ENCODE assay signal across 1 cellular context in the genomic region with DNA sequence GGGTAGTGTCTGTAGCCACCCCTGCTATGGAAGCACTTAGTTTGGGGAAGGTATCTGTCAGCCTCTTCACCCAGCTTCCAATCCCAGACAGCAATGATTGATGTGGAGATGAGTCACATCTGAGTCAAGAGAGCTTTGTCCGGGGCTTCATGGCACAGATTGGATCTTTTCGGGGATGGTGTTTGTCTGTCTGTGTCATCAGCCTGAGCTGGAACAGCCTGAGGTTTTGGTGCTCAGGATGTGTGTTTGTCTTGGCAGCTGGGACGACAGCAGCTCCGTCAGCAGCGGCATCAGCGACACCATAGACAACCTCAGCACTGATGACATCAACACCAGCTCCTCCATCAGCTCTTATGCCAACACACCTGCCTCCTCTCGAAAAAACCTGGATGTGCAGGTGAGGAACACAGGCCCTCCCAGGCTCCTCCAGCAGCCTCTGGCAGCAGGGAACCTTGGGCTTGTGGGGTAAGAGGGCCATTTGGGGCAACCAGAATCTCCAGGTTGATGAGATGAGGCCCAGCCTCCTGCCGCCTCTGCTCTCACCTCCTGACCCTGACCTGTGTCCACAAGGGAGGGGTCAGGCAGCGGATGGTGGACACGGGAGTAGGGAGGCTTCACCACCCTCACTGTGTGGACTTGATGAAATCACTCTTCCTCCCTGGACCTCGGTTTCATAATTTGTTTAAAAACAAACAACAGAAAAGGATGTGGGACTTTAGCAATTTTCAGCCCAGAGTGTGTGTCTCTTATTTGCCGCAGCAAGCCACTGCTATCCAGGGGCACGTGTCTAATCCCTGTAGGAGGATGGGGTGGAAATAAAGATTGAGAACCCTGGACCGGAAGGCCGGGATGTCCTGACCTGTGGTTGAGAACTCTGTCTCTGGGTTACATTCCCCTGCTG.
TF ChIP-seq lines count a peak whose summit lies in the region.

No MANE protein-coding gene starts in this region.

TF ChIP-seq in K562, 482 proteins besides CTCF, POLR2A, EP300 and RAD21 (continued from another document and continues in another):
- TF ChIP-seq, protein P1, sequence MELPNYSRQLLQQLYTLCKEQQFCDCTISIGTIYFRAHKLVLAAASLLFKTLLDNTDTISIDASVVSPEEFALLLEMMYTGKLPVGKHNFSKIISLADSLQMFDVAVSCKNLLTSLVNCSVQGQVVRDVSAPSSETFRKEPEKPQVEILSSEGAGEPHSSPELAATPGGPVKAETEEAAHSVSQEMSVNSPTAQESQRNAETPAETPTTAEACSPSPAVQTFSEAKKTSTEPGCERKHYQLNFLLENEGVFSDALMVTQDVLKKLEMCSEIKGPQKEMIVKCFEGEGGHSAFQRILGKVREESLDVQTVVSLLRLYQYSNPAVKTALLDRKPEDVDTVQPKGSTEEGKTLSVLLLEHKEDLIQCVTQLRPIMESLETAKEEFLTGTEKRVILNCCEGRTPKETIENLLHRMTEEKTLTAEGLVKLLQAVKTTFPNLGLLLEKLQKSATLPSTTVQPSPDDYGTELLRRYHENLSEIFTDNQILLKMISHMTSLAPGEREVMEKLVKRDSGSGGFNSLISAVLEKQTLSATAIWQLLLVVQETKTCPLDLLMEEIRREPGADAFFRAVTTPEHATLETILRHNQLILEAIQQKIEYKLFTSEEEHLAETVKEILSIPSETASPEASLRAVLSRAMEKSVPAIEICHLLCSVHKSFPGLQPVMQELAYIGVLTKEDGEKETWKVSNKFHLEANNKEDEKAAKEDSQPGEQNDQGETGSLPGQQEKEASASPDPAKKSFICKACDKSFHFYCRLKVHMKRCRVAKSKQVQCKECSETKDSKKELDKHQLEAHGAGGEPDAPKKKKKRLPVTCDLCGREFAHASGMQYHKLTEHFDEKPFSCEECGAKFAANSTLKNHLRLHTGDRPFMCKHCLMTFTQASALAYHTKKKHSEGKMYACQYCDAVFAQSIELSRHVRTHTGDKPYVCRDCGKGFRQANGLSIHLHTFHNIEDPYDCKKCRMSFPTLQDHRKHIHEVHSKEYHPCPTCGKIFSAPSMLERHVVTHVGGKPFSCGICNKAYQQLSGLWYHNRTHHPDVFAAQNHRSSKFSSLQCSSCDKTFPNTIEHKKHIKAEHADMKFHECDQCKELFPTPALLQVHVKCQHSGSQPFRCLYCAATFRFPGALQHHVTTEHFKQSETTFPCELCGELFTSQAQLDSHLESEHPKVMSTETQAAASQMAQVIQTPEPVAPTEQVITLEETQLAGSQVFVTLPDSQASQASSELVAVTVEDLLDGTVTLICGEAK (IDR thresholded peaks at IDR 0.05), result no peak
- TF ChIP-seq, protein P1 (CRISPR knock-in tag; IDR thresholded peaks at IDR 0.05), result no peak
- no peak for TF ChIP-seq HMG20A (CRISPR knock-in tag; conservative IDR thresholded peaks at IDR 0.05)
- TF ChIP-seq, protein P2, sequence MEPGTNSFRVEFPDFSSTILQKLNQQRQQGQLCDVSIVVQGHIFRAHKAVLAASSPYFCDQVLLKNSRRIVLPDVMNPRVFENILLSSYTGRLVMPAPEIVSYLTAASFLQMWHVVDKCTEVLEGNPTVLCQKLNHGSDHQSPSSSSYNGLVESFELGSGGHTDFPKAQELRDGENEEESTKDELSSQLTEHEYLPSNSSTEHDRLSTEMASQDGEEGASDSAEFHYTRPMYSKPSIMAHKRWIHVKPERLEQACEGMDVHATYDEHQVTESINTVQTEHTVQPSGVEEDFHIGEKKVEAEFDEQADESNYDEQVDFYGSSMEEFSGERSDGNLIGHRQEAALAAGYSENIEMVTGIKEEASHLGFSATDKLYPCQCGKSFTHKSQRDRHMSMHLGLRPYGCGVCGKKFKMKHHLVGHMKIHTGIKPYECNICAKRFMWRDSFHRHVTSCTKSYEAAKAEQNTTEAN (CRISPR knock-in tag; IDR thresholded peaks at IDR 0.05), result no peak
- no peak for TF ChIP-seq TAF9B (IDR thresholded peaks at IDR 0.05; ENCODE audit: partially characterized antibody)
- no peak for TF ChIP-seq FOXA3 (CRISPR knock-in tag; conservative IDR thresholded peaks at IDR 0.05 in 1 of 2, IDR thresholded peaks at IDR 0.05 in 1 of 2)
- TF ChIP-seq, protein P3, sequence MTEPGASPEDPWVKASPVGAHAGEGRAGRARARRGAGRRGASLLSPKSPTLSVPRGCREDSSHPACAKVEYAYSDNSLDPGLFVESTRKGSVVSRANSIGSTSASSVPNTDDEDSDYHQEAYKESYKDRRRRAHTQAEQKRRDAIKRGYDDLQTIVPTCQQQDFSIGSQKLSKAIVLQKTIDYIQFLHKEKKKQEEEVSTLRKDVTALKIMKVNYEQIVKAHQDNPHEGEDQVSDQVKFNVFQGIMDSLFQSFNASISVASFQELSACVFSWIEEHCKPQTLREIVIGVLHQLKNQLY (CRISPR knock-in tag; conservative IDR thresholded peaks at IDR 0.05), result no peak
- no peak for TF ChIP-seq ESRRB (CRISPR knock-in tag; IDR thresholded peaks at IDR 0.05; ENCODE audit: borderline replicate concordance)
- TF ChIP-seq SNRNP70 (optimal IDR thresholded peaks at IDR 0.05; ENCODE audit: low read depth, low read length), result no peak
- no peak for TF ChIP-seq CBFA2T2 (conservative IDR thresholded peaks at IDR 0.05)
- no peak for TF ChIP-seq ZNF586 (CRISPR knock-in tag; conservative IDR thresholded peaks at IDR 0.05)
- no peak for TF ChIP-seq GATAD2B (IDR thresholded peaks at IDR 0.05; ENCODE audit: borderline replicate concordance)
- no peak for TF ChIP-seq CBX3 (IDR thresholded peaks at IDR 0.05; ENCODE audit: borderline replicate concordance in 1 of 2, low read length in 2 of 2)
- no peak for TF ChIP-seq NR2F6 (CRISPR knock-in tag; IDR thresholded peaks at IDR 0.05)
- TF ChIP-seq, protein P4, sequence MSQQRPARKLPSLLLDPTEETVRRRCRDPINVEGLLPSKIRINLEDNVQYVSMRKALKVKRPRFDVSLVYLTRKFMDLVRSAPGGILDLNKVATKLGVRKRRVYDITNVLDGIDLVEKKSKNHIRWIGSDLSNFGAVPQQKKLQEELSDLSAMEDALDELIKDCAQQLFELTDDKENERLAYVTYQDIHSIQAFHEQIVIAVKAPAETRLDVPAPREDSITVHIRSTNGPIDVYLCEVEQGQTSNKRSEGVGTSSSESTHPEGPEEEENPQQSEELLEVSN (IDR thresholded peaks at IDR 0.05; ENCODE audit: borderline replicate concordance in 1 of 2, extremely low read depth in 1 of 2, insufficient read depth in 1 of 2, insufficient read length in 1 of 2, low read depth in 1 of 2, low read length in 1 of 2, poor library complexity in 1 of 2, severe bottlenecking in 1 of 2), result no peak
- TF ChIP-seq ZNF146 (CRISPR knock-in tag; IDR thresholded peaks at IDR 0.05; ENCODE audit: unreplicated experiment), result no peak
- TF ChIP-seq TARDBP (IDR thresholded peaks at IDR 0.05), result peak; percentile 46; the same call in 1 of the 2 replicates
- TF ChIP-seq, protein P5, sequence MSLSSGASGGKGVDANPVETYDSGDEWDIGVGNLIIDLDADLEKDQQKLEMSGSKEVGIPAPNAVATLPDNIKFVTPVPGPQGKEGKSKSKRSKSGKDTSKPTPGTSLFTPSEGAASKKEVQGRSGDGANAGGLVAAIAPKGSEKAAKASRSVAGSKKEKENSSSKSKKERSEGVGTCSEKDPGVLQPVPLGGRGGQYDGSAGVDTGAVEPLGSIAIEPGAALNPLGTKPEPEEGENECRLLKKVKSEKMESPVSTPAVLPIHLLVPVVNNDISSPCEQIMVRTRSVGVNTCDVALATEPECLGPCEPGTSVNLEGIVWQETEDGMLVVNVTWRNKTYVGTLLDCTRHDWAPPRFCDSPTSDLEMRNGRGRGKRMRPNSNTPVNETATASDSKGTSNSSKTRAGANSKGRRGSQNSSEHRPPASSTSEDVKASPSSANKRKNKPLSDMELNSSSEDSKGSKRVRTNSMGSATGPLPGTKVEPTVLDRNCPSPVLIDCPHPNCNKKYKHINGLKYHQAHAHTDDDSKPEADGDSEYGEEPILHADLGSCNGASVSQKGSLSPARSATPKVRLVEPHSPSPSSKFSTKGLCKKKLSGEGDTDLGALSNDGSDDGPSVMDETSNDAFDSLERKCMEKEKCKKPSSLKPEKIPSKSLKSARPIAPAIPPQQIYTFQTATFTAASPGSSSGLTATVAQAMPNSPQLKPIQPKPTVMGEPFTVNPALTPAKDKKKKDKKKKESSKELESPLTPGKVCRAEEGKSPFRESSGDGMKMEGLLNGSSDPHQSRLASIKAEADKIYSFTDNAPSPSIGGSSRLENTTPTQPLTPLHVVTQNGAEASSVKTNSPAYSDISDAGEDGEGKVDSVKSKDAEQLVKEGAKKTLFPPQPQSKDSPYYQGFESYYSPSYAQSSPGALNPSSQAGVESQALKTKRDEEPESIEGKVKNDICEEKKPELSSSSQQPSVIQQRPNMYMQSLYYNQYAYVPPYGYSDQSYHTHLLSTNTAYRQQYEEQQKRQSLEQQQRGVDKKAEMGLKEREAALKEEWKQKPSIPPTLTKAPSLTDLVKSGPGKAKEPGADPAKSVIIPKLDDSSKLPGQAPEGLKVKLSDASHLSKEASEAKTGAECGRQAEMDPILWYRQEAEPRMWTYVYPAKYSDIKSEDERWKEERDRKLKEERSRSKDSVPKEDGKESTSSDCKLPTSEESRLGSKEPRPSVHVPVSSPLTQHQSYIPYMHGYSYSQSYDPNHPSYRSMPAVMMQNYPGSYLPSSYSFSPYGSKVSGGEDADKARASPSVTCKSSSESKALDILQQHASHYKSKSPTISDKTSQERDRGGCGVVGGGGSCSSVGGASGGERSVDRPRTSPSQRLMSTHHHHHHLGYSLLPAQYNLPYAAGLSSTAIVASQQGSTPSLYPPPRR (CRISPR knock-in tag; IDR thresholded peaks at IDR 0.05; ENCODE audit: borderline replicate concordance), result no peak
- no peak for TF ChIP-seq TFAM (CRISPR knock-in tag; conservative IDR thresholded peaks at IDR 0.05)
- TF ChIP-seq, protein P6, sequence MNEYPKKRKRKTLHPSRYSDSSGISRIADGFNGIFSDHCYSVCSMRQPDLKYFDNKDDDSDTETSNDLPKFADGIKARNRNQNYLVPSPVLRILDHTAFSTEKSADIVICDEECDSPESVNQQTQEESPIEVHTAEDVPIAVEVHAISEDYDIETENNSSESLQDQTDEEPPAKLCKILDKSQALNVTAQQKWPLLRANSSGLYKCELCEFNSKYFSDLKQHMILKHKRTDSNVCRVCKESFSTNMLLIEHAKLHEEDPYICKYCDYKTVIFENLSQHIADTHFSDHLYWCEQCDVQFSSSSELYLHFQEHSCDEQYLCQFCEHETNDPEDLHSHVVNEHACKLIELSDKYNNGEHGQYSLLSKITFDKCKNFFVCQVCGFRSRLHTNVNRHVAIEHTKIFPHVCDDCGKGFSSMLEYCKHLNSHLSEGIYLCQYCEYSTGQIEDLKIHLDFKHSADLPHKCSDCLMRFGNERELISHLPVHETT (CRISPR knock-in tag; conservative IDR thresholded peaks at IDR 0.05 in 1 of 2, IDR thresholded peaks at IDR 0.05 in 1 of 2), result no peak
- TF ChIP-seq NELFE (IDR thresholded peaks at IDR 0.05; ENCODE audit: insufficient read depth, insufficient read length), result no peak
- TF ChIP-seq CTBP1 (IDR thresholded peaks at IDR 0.05; ENCODE audit: borderline replicate concordance), result peak; percentile 99
- TF ChIP-seq ZNF41 (CRISPR knock-in tag; conservative IDR thresholded peaks at IDR 0.05), result no peak
- no peak for TF ChIP-seq KLF13 (tag; IDR thresholded peaks at IDR 0.05; ENCODE audit: borderline replicate concordance, low read depth)
- TF ChIP-seq JUNB (CRISPR knock-in tag; conservative IDR thresholded peaks at IDR 0.05), result peak; percentile 62; the same call in 1 of the 2 replicates
- TF ChIP-seq MTA3 (IDR thresholded peaks at IDR 0.05; ENCODE audit: borderline replicate concordance), result peak; percentile 25; the same call in 1 of the 2 replicates
- no peak for TF ChIP-seq STAT5A (IDR thresholded peaks at IDR 0.05; ENCODE audit: borderline replicate concordance, low read length)
- TF ChIP-seq FOS (IDR thresholded peaks at IDR 0.05; ENCODE audit: extremely low read depth, insufficient read length), result peak; percentile 54
- no peak for TF ChIP-seq MAFK (IDR thresholded peaks at IDR 0.05; ENCODE audit: low read length)
- TF ChIP-seq CREB1 (IDR thresholded peaks at IDR 0.05), result 0 out of 2 replicates have a peak, but pooled peaks have one; percentile 17
- peak; percentile 35; the same call in 1 of the 2 replicates for TF ChIP-seq CREB1 (CRISPR knock-in tag; IDR thresholded peaks at IDR 0.05)
- no peak for TF ChIP-seq ERF (CRISPR knock-in tag; IDR thresholded peaks at IDR 0.05)
- TF ChIP-seq SAP30 (IDR thresholded peaks at IDR 0.05; ENCODE audit: borderline replicate concordance, insufficient read depth, low read depth, low read length, poor library complexity, severe bottlenecking), result no peak
- no peak for TF ChIP-seq MTF1 (CRISPR knock-in tag; IDR thresholded peaks at IDR 0.05; ENCODE audit: borderline replicate concordance)
- TF ChIP-seq, protein P7, sequence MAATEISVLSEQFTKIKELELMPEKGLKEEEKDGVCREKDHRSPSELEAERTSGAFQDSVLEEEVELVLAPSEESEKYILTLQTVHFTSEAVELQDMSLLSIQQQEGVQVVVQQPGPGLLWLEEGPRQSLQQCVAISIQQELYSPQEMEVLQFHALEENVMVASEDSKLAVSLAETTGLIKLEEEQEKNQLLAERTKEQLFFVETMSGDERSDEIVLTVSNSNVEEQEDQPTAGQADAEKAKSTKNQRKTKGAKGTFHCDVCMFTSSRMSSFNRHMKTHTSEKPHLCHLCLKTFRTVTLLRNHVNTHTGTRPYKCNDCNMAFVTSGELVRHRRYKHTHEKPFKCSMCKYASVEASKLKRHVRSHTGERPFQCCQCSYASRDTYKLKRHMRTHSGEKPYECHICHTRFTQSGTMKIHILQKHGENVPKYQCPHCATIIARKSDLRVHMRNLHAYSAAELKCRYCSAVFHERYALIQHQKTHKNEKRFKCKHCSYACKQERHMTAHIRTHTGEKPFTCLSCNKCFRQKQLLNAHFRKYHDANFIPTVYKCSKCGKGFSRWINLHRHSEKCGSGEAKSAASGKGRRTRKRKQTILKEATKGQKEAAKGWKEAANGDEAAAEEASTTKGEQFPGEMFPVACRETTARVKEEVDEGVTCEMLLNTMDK (IDR thresholded peaks at IDR 0.05; ENCODE audit: borderline replicate concordance, insufficient read depth, low read depth, low read length, poor library complexity, severe bottlenecking), result no peak
- no peak for TF ChIP-seq DACH1 (IDR thresholded peaks at IDR 0.05; ENCODE audit: partially characterized antibody)
